1 cellular context compared by ENCODE assay signal in genomic region chrX:139826065-139827044, GRCh38.
TF ChIP-seq lines count a peak whose summit lies in the region.

No MANE protein-coding gene starts in this region.

TF ChIP-seq in SK-N-SH, 30 proteins besides CTCF, POLR2A, EP300 and RAD21 (continued from another document):
- no peak for TF ChIP-seq SIN3A (IDR thresholded peaks at IDR 0.05; ENCODE audit: borderline replicate concordance, low read depth, low read length)
- TF ChIP-seq RCOR1 (IDR thresholded peaks at IDR 0.05; ENCODE audit: low read length): no peak
